9 cellular contexts compared by ENCODE assay signal in genomic region chr15:72141171-72142084, GRCh38. TPM values are rescaled to one million over a fixed set of nuclear protein-coding genes. Genes with fewer than 3 reads are reported as not detected.
DNase-seq lines count a peak whose midpoint lies in the region; ATAC-seq, FAIRE-seq and TF ChIP-seq lines count a peak whose summit lies in the region.
"Had no signal": no experiment of that assay in that cellular context is flagged by ENCODE, and none has a peak within 500 bp of the region (broad histone marks: within the 10 kb centered on the region; RNA-seq: fewer than 3 reads in every experiment).

No MANE protein-coding gene starts in this region.

- H3K36me3 ChIP-seq in brain microvascular endothelial cell (replicated peaks) (no peaks in the 10 kb centered on the region), uterus (no peaks in the 10 kb centered on the region)

- no peak overlapping the region for H3K27ac ChIP-seq in brain microvascular endothelial cell
- H3K27ac ChIP-seq in uterus = no peak overlapping the region
- H3K27ac ChIP-seq: coronary artery had no signal

- H3K27me3 ChIP-seq in brain microvascular endothelial cell (replicated peaks) (no peaks in the 10 kb centered on the region), uterus (no peaks in the 10 kb centered on the region)

- intact Hi-C loops in uterus (cut with DNase I; ENCODE audit: low total_unique reads) = no loop called here

- no peaks in the 10 kb centered on the region for H3K4me1 ChIP-seq in uterus

- H3K4me3 ChIP-seq in brain microvascular endothelial cell (ENCODE audit: low read depth, low read length) (no peak overlapping the region), uterus (no peak overlapping the region)
- H3K4me3 ChIP-seq: coronary artery had no signal

- in situ Hi-C loops in Caki2 (cut with HindIII; ENCODE audit: low pct_unique_long_range_greater_than_20kb, low sequenced_read_pairs) (no loop called here), brain microvascular endothelial cell (cut with HindIII; ENCODE audit: low pct_ligation_motif_present, low sequenced_read_pairs) (no loop called here)

- TF ChIP-seq CTCF in brain microvascular endothelial cell (IDR thresholded peaks at IDR 0.05; ENCODE audit: low read depth, low read length, missing control alignments) (no peak), uterus (IDR thresholded peaks at IDR 0.05) (no peak)

- no peak for FAIRE-seq in frontal cortex (lab: Jason Lieb, UNC)

- ATAC-seq in GM19455 (IDR thresholded peaks at IDR 0.05; ENCODE audit: unreplicated experiment) (peak; percentile 100), HG03342 (IDR thresholded peaks at IDR 0.05; ENCODE audit: unreplicated experiment) (peak; percentile 98)

- DNase-seq in Caki2 (ENCODE audit: low read depth) (peak; percentile 35), brain microvascular endothelial cell (peak; percentile 12), NCI-H2227 (lab: John Stamatoyannopoulos, UW; ENCODE audit: unreplicated experiment) (no peak), globus pallidus (ENCODE audit: low spot score) (no peak), uterus (no peak), frontal cortex (ENCODE audit: low spot score in 2 of 2) (no peak)

- no peak for TF ChIP-seq POLR2A in uterus (IDR thresholded peaks at IDR 0.05)

- no peaks in the 10 kb centered on the region for H3K9me3 ChIP-seq in uterus

RNA-seq across cellular contexts. Expression of gene SENP8, which starts 23.2 kb away (rescaled TPM):
- 2.1 and 5.7 TPM in 2 replicates for total RNA-seq in Caki2 (2014; rRNA removed; shearing (Covaris generic); ENCODE audit: low replicate concordance)
- total RNA-seq in uterus (1 to 10 TPM in 3 of 4 donors, under 1 TPM in 1; 0.77 to 5.6 (median 3.5) TPM), frontal cortex (6.1 TPM)

RNA-seq across cellular contexts. Expression of gene MYO9A, which starts 23.5 kb away (rescaled TPM):
- 6.3 and 10.2 TPM in 2 replicates for total RNA-seq in Caki2 (2014; rRNA removed; shearing (Covaris generic); ENCODE audit: low replicate concordance)
- total RNA-seq in uterus (100 to 1,000 TPM in 2 of 4 donors, 10 to 100 TPM in 2; 45.6 to 141 (median 90.0) TPM), frontal cortex (121 TPM)

RNA-seq across cellular contexts. Expression of gene GRAMD2A, which starts 56.2 kb away (rescaled TPM):
- total RNA-seq in Caki2 (2014; rRNA removed; shearing (Covaris generic); ENCODE audit: low replicate concordance) = 0.47 and 12.9 TPM in 2 replicates
- total RNA-seq in uterus (1 to 10 TPM in 1 of 4 donors, under 1 TPM in 1, not detected in 2; 0.67 to 4.1 TPM), frontal cortex (1.2 TPM)

Comparison
In these comparisons a context has a peak if more than half of its experiments do, and no peak if none do; other contexts are left out.
1. DNase-seq: peak in Caki2 (single experiment) and brain microvascular endothelial cell (single experiment); none in NCI-H2227 (single experiment), globus pallidus (single experiment), uterus (0 of 2) and frontal cortex (0 of 2).